Comparison of ENCODE assay signal across 14 cellular contexts in genomic region chr14:38248629-38249028, GRCh38. TPM values are rescaled to one million over a fixed set of nuclear protein-coding genes. Genes with fewer than 3 reads are reported as not detected.
DNase-seq lines count a peak whose midpoint lies in the region; ATAC-seq and TF ChIP-seq lines count a peak whose summit lies in the region.
"Had no signal": no experiment of that assay in that cellular context is flagged by ENCODE, and none has a peak within 500 bp of the region (broad histone marks: within the 10 kb centered on the region; RNA-seq: fewer than 3 reads in every experiment).

No MANE protein-coding gene starts in this region.

- no peak overlapping the region for H3K4me3 ChIP-seq in epithelial cell of proximal tubule (ENCODE audit: low read depth, low read length)
- H3K4me3 ChIP-seq: A549, dorsolateral prefrontal cortex had no signal

- ATAC-seq in HG03159 (IDR thresholded peaks at IDR 0.05; ENCODE audit: unreplicated experiment), result no peak
- ATAC-seq: A549, natural killer cell had no signal

- H3K36me3 Mint-ChIP-seq in progenitor cell of endocrine pancreas (ENCODE audit: insufficient read depth), result no peaks in the 10 kb centered on the region
- H3K36me3 Mint-ChIP-seq: natural killer cell had no signal

- DNase-seq in NCI-H82 (lab: John Stamatoyannopoulos, UW) (peak; percentile 59), NCI-H82 treated with DMSO at 0.1 percent for 48 hours (lab: John Stamatoyannopoulos, UW; ENCODE audit: unreplicated experiment) (no peak), NCI-H226 (peak; percentile 9), epithelial cell of proximal tubule (ENCODE audit: low read depth) (no peak), progenitor cell of endocrine pancreas (ENCODE audit: low spot score, unreplicated experiment) (no peak), amniotic stem cell (lab: John Stamatoyannopoulos, UW) (no peak), NCI-H2107 treated with DMSO at 0.1 percent for 48 hours (lab: John Stamatoyannopoulos, UW; ENCODE audit: unreplicated experiment) (no peak)
- DNase-seq: activated effector memory CD4-positive, alpha-beta T cell treated with Interleukin-2 at 50 U/mL for 16 hours; dorsolateral prefrontal cortex; MV-4-11; natural killer cell; retina had no signal

- H3K4me1 Mint-ChIP-seq in progenitor cell of endocrine pancreas (ENCODE audit: low read depth), result no peaks in the 10 kb centered on the region
- H3K4me1 Mint-ChIP-seq: natural killer cell had no signal

- no peak overlapping the region for H3K4me3 Mint-ChIP-seq in progenitor cell of endocrine pancreas (ENCODE audit: low read depth)
- H3K4me3 Mint-ChIP-seq: natural killer cell had no signal

- H3K27me3 Mint-ChIP-seq in progenitor cell of endocrine pancreas, result peaks cover 43% of the 10 kb centered on the region

- H3K9me3 Mint-ChIP-seq in progenitor cell of endocrine pancreas (ENCODE audit: low read depth), result no peaks in the 10 kb centered on the region
- H3K9me3 Mint-ChIP-seq: natural killer cell had no signal

- TF ChIP-seq CTCF in epithelial cell of proximal tubule (conservative IDR thresholded peaks at IDR 0.05; ENCODE audit: low read depth, low read length) (peak; percentile 29), progenitor cell of endocrine pancreas (IDR thresholded peaks at IDR 0.05; ENCODE audit: unreplicated experiment) (peak; percentile 39)

- no peak overlapping the region for H3K27ac Mint-ChIP-seq in progenitor cell of endocrine pancreas
- H3K27ac Mint-ChIP-seq: natural killer cell had no signal

RNA-seq across cellular contexts. Expression of gene CLEC14A, which starts 7.3 kb away (rescaled TPM):
- total RNA-seq in epithelial cell of proximal tubule, result 0.43 TPM in 1 of 2 replicates, not detected in the other
- 0.17 and 0.24 TPM in 2 replicates for total RNA-seq in progenitor cell of endocrine pancreas
- total RNA-seq: natural killer cell had no signal

RNA-seq across cellular contexts. Expression of gene SSTR1, which starts 40.9 kb away (rescaled TPM):
- total RNA-seq in epithelial cell of proximal tubule, result 0.06 and 0.87 TPM in 2 replicates
- 4.0 and 4.4 TPM in 2 replicates for total RNA-seq in progenitor cell of endocrine pancreas
- total RNA-seq: natural killer cell had no signal

Comparison
In these comparisons a context has a peak if more than half of its experiments do, and no peak if none do; other contexts are left out.
1. DNase-seq: peak in NCI-H82 (single experiment) and NCI-H226 (single experiment); none in NCI-H82 treated with DMSO at 0.1 percent for 48 hours (single experiment), epithelial cell of proximal tubule (single experiment), progenitor cell of endocrine pancreas (single experiment), amniotic stem cell (single experiment) and NCI-H2107 treated with DMSO at 0.1 percent for 48 hours (single experiment).